ENCODE assay signal across 20 cellular contexts in genomic region chr4:144644368-144645101, GRCh38. TPM values are rescaled to one million over a fixed set of nuclear protein-coding genes. Genes with fewer than 3 reads are reported as not detected.
DNase-seq lines count a peak whose midpoint lies in the region; ATAC-seq, FAIRE-seq and TF ChIP-seq lines count a peak whose summit lies in the region.
"Had no signal": no experiment of that assay in that cellular context is flagged by ENCODE, and none has a peak within 500 bp of the region (broad histone marks: within the 10 kb centered on the region; RNA-seq: fewer than 3 reads in every experiment).

No MANE protein-coding gene starts in this region.

- H3K36me3 Mint-ChIP-seq in astrocyte (ENCODE audit: low read depth, unreplicated experiment): peaks cover 2% of the 10 kb centered on the region

- peak overlapping the region; percentile 99 for H3K4me2 ChIP-seq in astrocyte (ENCODE audit: low read length)

- TF ChIP-seq CTCF in astrocyte (IDR thresholded peaks at IDR 0.05; ENCODE audit: insufficient read depth, low read depth, low read length): no peak
- TF ChIP-seq CTCF in left lung (IDR thresholded peaks at IDR 0.05): no peak

- H3K27ac Mint-ChIP-seq in astrocyte (ENCODE audit: unreplicated experiment): no peak overlapping the region
- H3K27ac Mint-ChIP-seq: activated CD4-positive, alpha-beta T cell treated with anti-CD3 and anti-CD28 coated beads for 36 hours; activated naive CD4-positive, alpha-beta T cell treated with anti-CD3 and anti-CD28 coated beads, Interleukin-2, amount 50 U/mL, for 72 hours had no signal

- H3K9me3 Mint-ChIP-seq in astrocyte (ENCODE audit: unreplicated experiment): peaks cover 2% of the 10 kb centered on the region

- H4K20me1 ChIP-seq in astrocyte (ENCODE audit: insufficient read depth, low read length): no peaks in the 10 kb centered on the region

- H3K4me3 ChIP-seq in GM08714 (ENCODE audit: low read length) (0 out of 2 replicates have a peak overlapping the region, but pooled peaks have one; percentile 6), astrocyte (ENCODE audit: insufficient read depth, low read depth, low read length) (peak overlapping the region; percentile 98), left lung (peak overlapping the region in 1 of 2 donors; percentile 46), skeletal muscle cell (ENCODE audit: low read depth, low read length) (peak overlapping the region; percentile 62)
- H3K4me3 ChIP-seq: K562 had no signal

- H3K9ac ChIP-seq in astrocyte (ENCODE audit: low read length): peak overlapping the region; percentile 95

- H3K9me3 ChIP-seq in astrocyte (ENCODE audit: insufficient read depth, low read depth, low read length): no peaks in the 10 kb centered on the region
- no peaks in the 10 kb centered on the region for H3K9me3 ChIP-seq in left lung
- H3K9me3 ChIP-seq: neutrophil had no signal

- H3K36me3 ChIP-seq in astrocyte (ENCODE audit: insufficient read depth, low read length): peaks cover 7% of the 10 kb centered on the region
- no peaks in the 10 kb centered on the region for H3K36me3 ChIP-seq in left lung
- H3K36me3 ChIP-seq: neutrophil had no signal

- H3K4me1 ChIP-seq in astrocyte (ENCODE audit: insufficient read depth, low read length) (peaks cover 3% of the 10 kb centered on the region), left lung (peaks cover 9% of the 10 kb centered on the region in 2 donors)

- H3K27ac ChIP-seq in astrocyte (ENCODE audit: low read depth, low read length): peak overlapping the region; percentile 84
- H3K27ac ChIP-seq in left lung: no peak overlapping the region
- H3K27ac ChIP-seq: neutrophil had no signal

- ATAC-seq in left lung: peak; percentile 12
- no peak for ATAC-seq in GM21515 (IDR thresholded peaks at IDR 0.05; ENCODE audit: unreplicated experiment)
- ATAC-seq: activated CD4-positive, alpha-beta T cell treated with anti-CD3 and anti-CD28 coated beads for 36 hours; K562 had no signal

- intact Hi-C loops in left lung (cut with DNase I): no loop called here

- H3K4me3 Mint-ChIP-seq in astrocyte (ENCODE audit: unreplicated experiment): peak overlapping the region; percentile 71

- FAIRE-seq in astrocyte (lab: Jason Lieb, UNC): no peak
- FAIRE-seq: GM12892, H54, K562 had no signal

- H2AFZ ChIP-seq in astrocyte (ENCODE audit: low read depth, low read length): peak overlapping the region; percentile 76

- peaks cover 4% of the 10 kb centered on the region for H3K4me1 Mint-ChIP-seq in astrocyte (ENCODE audit: low read depth, unreplicated experiment)

- DNase-seq in astrocyte (ENCODE audit: low read depth) (no peak), left lung (no peak), skeletal muscle cell (ENCODE audit: low read depth) (no peak), GM03348 (ENCODE audit: low spot score) (no peak), midbrain (lab: John Stamatoyannopoulos, UW) (no peak)
- no peak for DNase-seq in stimulated activated CD4-positive, alpha-beta T cell treated with anti-CD3 and anti-CD28 coated beads, Interleukin-4, amount 100 ng/mL, for 4 hours
- DNase-seq: activated CD4-positive, alpha-beta T cell treated with anti-CD3 and anti-CD28 coated beads for 36 hours; activated T-cell treated with anti-CD3 and anti-CD28 coated beads for 4 hours; AML-193; NCI-H1417 treated with DMSO at 0.1 percent for 48 hours; NCI-H524 treated with DMSO at 0.1 percent for 48 hours; trophoblast cell had no signal

- peaks cover 56% of the 10 kb centered on the region for H3K79me2 ChIP-seq in astrocyte (ENCODE audit: insufficient read depth, low read length)

- H3K27me3 Mint-ChIP-seq in astrocyte (ENCODE audit: low read depth, unreplicated experiment): peaks cover 32% of the 10 kb centered on the region

- H3K27me3 ChIP-seq in astrocyte (ENCODE audit: insufficient read depth, low read length) (no peaks in the 10 kb centered on the region), left lung (peaks cover 36 to 43% of the 10 kb centered on the region in 2 donors)

RNA-seq across cellular contexts. Expression of gene HHIP, which starts 1.4 kb away (rescaled TPM):
- total RNA-seq in astrocyte: 4.0 and 6.3 TPM in 2 replicates
- total RNA-seq in left lung: 10 to 100 TPM; 50.1 to 59.8 TPM
- total RNA-seq: activated CD4-positive, alpha-beta T cell treated with anti-CD3 and anti-CD28 coated beads for 36 hours; activated naive CD4-positive, alpha-beta T cell treated with anti-CD3 and anti-CD28 coated beads, Interleukin-2, amount 50 U/mL, for 72 hours; T-helper 1 cell treated with Interleukin-12 subunit alpha and Interleukin-12 subunit beta and Interleukin-4 antibody, amounts not matched to agents 30 ng/mL and 1 ng/mL, for 36 hours had no signal
